In the genomic region with DNA sequence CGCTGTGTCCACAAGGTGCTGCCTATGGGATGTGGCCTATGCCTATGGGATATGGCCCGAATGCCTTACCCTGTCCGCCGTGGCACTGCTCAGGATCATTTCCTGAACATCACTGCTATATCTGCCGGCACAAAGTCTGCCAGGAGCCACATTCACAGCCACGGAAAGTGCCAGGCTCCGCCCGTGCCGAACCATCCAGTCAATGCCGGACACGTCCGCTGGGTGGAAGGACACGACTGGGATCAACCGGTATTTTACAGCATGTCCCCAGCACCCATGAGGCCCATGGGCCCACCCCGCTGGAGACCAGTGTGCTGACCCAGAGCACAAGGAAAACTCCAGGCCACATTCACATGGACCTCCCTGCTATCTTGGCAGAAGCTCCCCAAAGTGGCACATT, we compare ENCODE assay signal across 17 cellular contexts. TPM values are rescaled to one million over a fixed set of nuclear protein-coding genes. Genes with fewer than 3 reads are reported as not detected.
DNase-seq lines count a peak whose midpoint lies in the region; ATAC-seq and TF ChIP-seq lines count a peak whose summit lies in the region.
"Had no signal": no experiment of that assay in that cellular context is flagged by ENCODE, and none has a peak within 500 bp of the region (broad histone marks: within the 10 kb centered on the region; RNA-seq: fewer than 3 reads in every experiment).

No MANE protein-coding gene starts in this region.

- TF ChIP-seq CTCF in OCI-LY1 (IDR thresholded peaks at IDR 0.05; ENCODE audit: low read length) = no peak
- no peak for TF ChIP-seq CTCF in VCaP (conservative IDR thresholded peaks at IDR 0.05)
- TF ChIP-seq CTCF in osteoblast (IDR thresholded peaks at IDR 0.05; ENCODE audit: extremely low read depth, low read depth, low read length) = no peak

- H3K36me3 ChIP-seq in OCI-LY1 (ENCODE audit: insufficient read depth, low read length) = peaks cover 89% of the 10 kb centered on the region
- peaks cover 96% of the 10 kb centered on the region for H3K36me3 ChIP-seq in osteoblast (ENCODE audit: insufficient read depth, low read length)

- no peak for ATAC-seq in stimulated activated naive B cell treated with anti-CD40 and anti-IgM and Interleukin-4, amounts not matched to agents 10 μg/mL and 1 μg/mL and 100 μg/mL, for 72 hours (replicated peaks)
- no peak for ATAC-seq in GM18858 (IDR thresholded peaks at IDR 0.05; ENCODE audit: unreplicated experiment)

- H3K4me2 ChIP-seq in OCI-LY1 (ENCODE audit: low read length) = no peak overlapping the region
- no peak overlapping the region for H3K4me2 ChIP-seq in osteoblast (ENCODE audit: insufficient read depth, low read length)

- H3K4me1 ChIP-seq in OCI-LY1 (ENCODE audit: insufficient read depth, low read length, severe bottlenecking) = peaks cover 35% of the 10 kb centered on the region
- peaks cover 10% of the 10 kb centered on the region for H3K4me1 ChIP-seq in osteoblast (ENCODE audit: insufficient read depth, low read length)
- H3K4me1 ChIP-seq: HAP-1 had no signal

- H4K20me1 ChIP-seq in OCI-LY1 (ENCODE audit: insufficient read depth, low read length) (no peaks in the 10 kb centered on the region), osteoblast (ENCODE audit: insufficient read depth, low read length) (peaks cover 15% of the 10 kb centered on the region)

- H2AFZ ChIP-seq in OCI-LY1 (ENCODE audit: low read length) = no peak overlapping the region
- H2AFZ ChIP-seq in osteoblast (ENCODE audit: low read length) = no peak overlapping the region

- no peaks in the 10 kb centered on the region for H3K9me3 Mint-ChIP-seq in stimulated activated naive B cell treated with anti-CD40 and anti-IgM and Interleukin-4, amounts not matched to agents 10 μg/mL and 1 μg/mL and 100 μg/mL, for 72 hours
- H3K9me3 Mint-ChIP-seq: CD4-positive, alpha-beta memory T cell; HFFc6 had no signal

- H3K27ac ChIP-seq in OCI-LY1 (ENCODE audit: low read depth, low read length, poor library complexity, severe bottlenecking) (peak overlapping the region; percentile 96), VCaP (peak overlapping the region; percentile 58), osteoblast (ENCODE audit: low read depth, low read length) (no peak overlapping the region)

- H3K4me1 Mint-ChIP-seq in stimulated activated naive B cell treated with anti-CD40 and anti-IgM and Interleukin-4, amounts not matched to agents 10 μg/mL and 1 μg/mL and 100 μg/mL, for 72 hours = peaks cover 35 to 65% of the 10 kb centered on the region in 2 donors

- H3K27me3 Mint-ChIP-seq in stimulated activated naive B cell treated with anti-CD40 and anti-IgM and Interleukin-4, amounts not matched to agents 10 μg/mL and 1 μg/mL and 100 μg/mL, for 72 hours = no peaks in the 10 kb centered on the region
- H3K27me3 Mint-ChIP-seq: CD4-positive, alpha-beta memory T cell had no signal

- no peak overlapping the region for H3K4me3 Mint-ChIP-seq in stimulated activated naive B cell treated with anti-CD40 and anti-IgM and Interleukin-4, amounts not matched to agents 10 μg/mL and 1 μg/mL and 100 μg/mL, for 72 hours
- H3K4me3 Mint-ChIP-seq: CD4-positive, alpha-beta memory T cell; HFFc6 had no signal

- no peaks in the 10 kb centered on the region for H3K79me2 ChIP-seq in OCI-LY1 (ENCODE audit: insufficient read depth, low read length)
- H3K79me2 ChIP-seq in osteoblast (ENCODE audit: insufficient read depth, low read length) = no peaks in the 10 kb centered on the region

- H3K27me3 ChIP-seq in OCI-LY1 (ENCODE audit: insufficient read depth, low read length) = no peaks in the 10 kb centered on the region
- H3K27me3 ChIP-seq in osteoblast (ENCODE audit: insufficient read depth, low read length) = no peaks in the 10 kb centered on the region

- no peak overlapping the region for H3K9ac ChIP-seq in OCI-LY1 (ENCODE audit: low read length)

- peaks cover 48 to 79% of the 10 kb centered on the region in 2 donors for H3K36me3 Mint-ChIP-seq in stimulated activated naive B cell treated with anti-CD40 and anti-IgM and Interleukin-4, amounts not matched to agents 10 μg/mL and 1 μg/mL and 100 μg/mL, for 72 hours

- H3K9me2 ChIP-seq in OCI-LY1 (ENCODE audit: low read depth, low read length) = no peaks in the 10 kb centered on the region

- DNase-seq in osteoblast (ENCODE audit: insufficient read length, low spot score, missing footprints) = peak; percentile 29
- no peak for DNase-seq in stimulated activated naive B cell treated with anti-CD40 and anti-IgM and Interleukin-4, amounts not matched to agents 10 μg/mL and 1 μg/mL and 100 μg/mL, for 72 hours
- DNase-seq in NCI-H748 (lab: John Stamatoyannopoulos, UW; ENCODE audit: unreplicated experiment) = no peak
- no peak for DNase-seq in KBM-7
- DNase-seq in stimulated activated CD4-positive, alpha-beta T cell treated with anti-CD3 and anti-CD28 coated beads, Interleukin-12 subunit alpha, Interleukin-12 subunit beta, amount 100 ng/mL, for 4 hours = no peak
- DNase-seq: C1 segment of cervical spinal cord; Calu3; CD4-positive, alpha-beta memory T cell; COR-L47; DMS153; DND-41; GOT3; HFFc6 had no signal

- H3K4me3 ChIP-seq in OCI-LY1 (ENCODE audit: low read depth, low read length, poor library complexity, severe bottlenecking) (no peak overlapping the region), osteoblast (ENCODE audit: insufficient read depth, low read length) (no peak overlapping the region)
- H3K4me3 ChIP-seq: HAP-1 had no signal

- H3K27ac Mint-ChIP-seq in stimulated activated naive B cell treated with anti-CD40 and anti-IgM and Interleukin-4, amounts not matched to agents 10 μg/mL and 1 μg/mL and 100 μg/mL, for 72 hours = peak overlapping the region; percentile 87
- H3K27ac Mint-ChIP-seq: HFFc6 had no signal

- H3F3A ChIP-seq in OCI-LY1 (ENCODE audit: insufficient read depth, low read length) = no peaks in the 10 kb centered on the region

- H3K9me3 ChIP-seq in OCI-LY1 (ENCODE audit: low read length) (no peaks in the 10 kb centered on the region), osteoblast (ENCODE audit: low read depth, low read length) (no peaks in the 10 kb centered on the region)
- H3K9me3 ChIP-seq: HAP-1 had no signal

- in situ Hi-C loops in KBM-7 (cut with MboI; ENCODE audit: low pct_unique_long_range_greater_than_20kb, low sequenced_read_pairs) = no loop called here

RNA-seq across cellular contexts. Expression of a gene that starts 14.6 kb away (rescaled TPM):
- 25.0 and 27.4 TPM in 2 replicates for total RNA-seq in osteoblast
